In genomic region chr1:55279627-55280026, GRCh38 we compare ENCODE assay signal across 8 cellular contexts.
"Had no signal": no experiment of that assay in that cellular context is flagged by ENCODE, and none has a peak within 500 bp of the region (broad histone marks: within the 10 kb centered on the region; RNA-seq: fewer than 3 reads in every experiment).

No MANE protein-coding gene starts in this region.

- FAIRE-seq: G401.6, GM12878, GM12891, GM12892, GM18507, GM19239 had no signal

- ATAC-seq: GM12878 had no signal

- H3K4me3 ChIP-seq: GM12878 had no signal

- DNase-seq: GDM1, GF-D8 had no signal
